Comparison of ENCODE assay signal across 1 cellular context in genomic region chr14:75150150-75150549, GRCh38.
TF ChIP-seq lines count a peak whose summit lies in the region.

No MANE protein-coding gene starts in this region.

TF ChIP-seq in K562, 482 proteins besides CTCF, POLR2A, EP300 and RAD21:
- TF ChIP-seq ZBTB43 (CRISPR knock-in tag; IDR thresholded peaks at IDR 0.05) (no peak), CEBPB (tag; IDR thresholded peaks at IDR 0.05) (peak; percentile 63), ZNF551 (CRISPR knock-in tag; IDR thresholded peaks at IDR 0.05) (no peak)
